9 cellular contexts compared by ENCODE assay signal in the genomic region with DNA sequence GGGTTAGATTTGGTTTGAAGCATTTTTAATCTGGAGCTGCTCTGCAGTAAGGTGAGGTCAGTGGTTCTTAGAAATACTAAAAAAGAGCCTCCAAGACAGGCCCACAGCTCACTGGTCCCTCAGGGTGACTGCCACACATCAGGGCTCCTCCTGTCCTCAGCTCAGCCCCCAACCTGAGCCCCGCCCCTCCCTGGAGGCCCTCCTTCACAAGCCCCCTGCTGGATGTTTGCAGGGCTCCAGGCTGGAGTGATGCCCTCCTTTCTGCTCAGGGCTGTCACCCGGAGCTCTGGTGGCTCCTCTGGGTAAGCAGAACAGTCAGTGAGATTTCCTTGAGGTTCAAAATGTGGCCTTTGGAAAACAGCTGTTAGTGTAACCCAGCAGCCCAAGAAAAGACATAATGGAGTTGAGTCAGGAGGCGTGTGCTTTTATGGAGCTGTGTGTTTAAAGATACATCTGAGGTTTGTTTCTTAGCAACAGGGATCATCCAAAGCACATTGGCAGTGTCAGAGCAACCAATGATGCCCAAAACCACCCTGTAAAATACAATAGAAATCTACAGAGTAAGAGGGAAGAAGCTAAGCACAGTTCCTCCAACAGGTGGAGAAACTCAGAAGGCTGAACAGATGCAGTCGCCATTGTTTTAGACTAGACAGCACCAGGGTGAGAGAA. TPM values are rescaled to one million over a fixed set of nuclear protein-coding genes. Genes with fewer than 3 reads are reported as not detected.
A peak's percentile ranks its signal among the peaks of the same experiment; 100 is the strongest.
DNase-seq lines count a peak whose midpoint lies in the region; ATAC-seq and TF ChIP-seq lines count a peak whose summit lies in the region.
"Had no signal": no experiment of that assay in that cellular context is flagged by ENCODE, and none has a peak within 500 bp of the region (broad histone marks: within the 10 kb centered on the region; RNA-seq: fewer than 3 reads in every experiment).

No MANE protein-coding gene starts in this region.

- DNase-seq in 8988T (peak; percentile 87), OCI-LY7 (ENCODE audit: low spot score) (peak; percentile 67), fibroblast of mammary gland (ENCODE audit: low read depth) (no peak), ureter (ENCODE audit: low spot score) (no peak)

- no peaks in the 10 kb centered on the region for H4K20me1 ChIP-seq in OCI-LY7 (ENCODE audit: insufficient read depth, low read length)

- peaks cover 9% of the 10 kb centered on the region for H3K4me1 ChIP-seq in OCI-LY7 (ENCODE audit: insufficient read depth, low read length, poor library complexity, severe bottlenecking)
- H3K4me1 ChIP-seq: pancreas had no signal

- H3K27ac ChIP-seq in OCI-LY7 (ENCODE audit: low read depth, low read length, poor library complexity, severe bottlenecking), result no peak overlapping the region
- H3K27ac ChIP-seq: pancreas had no signal

- ATAC-seq in HG02798 (IDR thresholded peaks at IDR 0.05; ENCODE audit: poor library complexity, unreplicated experiment) (no peak), GM18907 (IDR thresholded peaks at IDR 0.05; ENCODE audit: unreplicated experiment) (no peak), GM18519 (IDR thresholded peaks at IDR 0.05; ENCODE audit: low FRiP score, unreplicated experiment) (no peak)
- ATAC-seq: pancreas had no signal

- no peak overlapping the region for H3K4me3 ChIP-seq in OCI-LY7 (ENCODE audit: low read depth, low read length, poor library complexity, severe bottlenecking)
- no peak overlapping the region for H3K4me3 ChIP-seq in fibroblast of mammary gland (ENCODE audit: control insufficient read depth, low read depth, low read length)
- H3K4me3 ChIP-seq: pancreas had no signal

- no peaks in the 10 kb centered on the region for H3K36me3 ChIP-seq in OCI-LY7 (ENCODE audit: insufficient read depth, low read length)
- H3K36me3 ChIP-seq: pancreas had no signal

- TF ChIP-seq CTCF in GM12872 (IDR thresholded peaks at IDR 0.05; ENCODE audit: insufficient read depth, low read depth, low read length) (peak; percentile 47; the same call in 2 of the 3 replicates), OCI-LY7 (conservative IDR thresholded peaks at IDR 0.05; ENCODE audit: low read length) (peak; percentile 76), fibroblast of mammary gland (conservative IDR thresholded peaks at IDR 0.05; ENCODE audit: control insufficient read depth, insufficient read depth, low read depth, low read length) (peak; percentile 6)

- no peak overlapping the region for H3K4me2 ChIP-seq in OCI-LY7 (ENCODE audit: low read length)

- no peaks in the 10 kb centered on the region for H3K9me2 ChIP-seq in OCI-LY7 (ENCODE audit: insufficient read depth, low read length)

- no TSS peak for BruUV-seq in OCI-LY7 (replicated peaks; lab: Mats Ljungman, UMichigan)

- CTCF ChIA-PET in OCI-LY7 (lab: Charles Lee; ENCODE audit: unreplicated experiment), result interaction anchor here (0.9 to 1.4 kb wide), 3 partner anchors 14 to 147 kb away, joined by 3 read pairs; no protein-coding TSS in a partner anchor

- POLR2A ChIA-PET in OCI-LY7 (lab: Charles Lee), result interaction anchor here (0.5 to 1.9 kb wide), 4 partner anchors 26 to 394 kb away, joined by 3 to 6 read pairs (median 4); no protein-coding TSS in a partner anchor

- intact Hi-C loops in OCI-LY7 (cut with micrococcal nuclease; ENCODE audit: unreplicated experiment), result no loop called here

- no peaks in the 10 kb centered on the region for H3K9me3 ChIP-seq in OCI-LY7 (ENCODE audit: low read length)
- H3K9me3 ChIP-seq: pancreas had no signal

- no peak overlapping the region; the same call in 1 of the 2 replicates for H2AFZ ChIP-seq in OCI-LY7 (ENCODE audit: low read length)

- H3K79me2 ChIP-seq in OCI-LY7 (ENCODE audit: insufficient read depth, low read depth, low read length), result no peaks in the 10 kb centered on the region

RNA-seq across cellular contexts. Expression of gene STUM, which starts 21.4 kb away (rescaled TPM):
- total RNA-seq in OCI-LY7 (2014; rRNA removed; shearing (Covaris generic)), result not detected in 2 replicates
- total RNA-seq in OCI-LY7 (2022), result not detected in 2 replicates
- 2.8 TPM for total RNA-seq in ureter

Comparison
In these comparisons a context has a peak if more than half of its experiments do, and no peak if none do; other contexts are left out.
1. DNase-seq: peak in 8988T (single experiment) and OCI-LY7 (single experiment); none in fibroblast of mammary gland (single experiment) and ureter (single experiment).
2. CTCF ChIP-seq: peak in every context shown above with its lines; median percentile 76 in OCI-LY7; 47 in GM12872; 6 in fibroblast of mammary gland.